ENCODE assay signal across 26 cellular contexts in genomic region chr17:32656851-32657250, GRCh38.
"Had no signal": no experiment of that assay in that cellular context is flagged by ENCODE, and none has a peak within 500 bp of the region (broad histone marks: within the 10 kb centered on the region; RNA-seq: fewer than 3 reads in every experiment).

No MANE protein-coding gene starts in this region.

- H3K9me3 ChIP-seq: adrenal gland, body of pancreas, breast epithelium, colonic mucosa had no signal

- H3K36me3 ChIP-seq: breast epithelium had no signal

- H3K27ac ChIP-seq: adrenal gland, body of pancreas, breast epithelium, cardiac muscle cell, colonic mucosa had no signal

- H3K4me3 ChIP-seq: adrenal gland, body of pancreas, breast epithelium, cardiac muscle cell, colonic mucosa had no signal

- DNase-seq: activated CD4-positive, alpha-beta memory T cell treated with anti-CD3 and anti-CD28 coated beads for 36 hours; activated CD4-positive, alpha-beta T cell treated with anti-CD3 and anti-CD28 coated beads for 36 hours; activated CD4-positive, alpha-beta T cell treated with anti-CD3 and anti-CD28 coated beads, Interleukin-2, amount 10 ng/mL, durations not matched to agents 24 days and 14 days; activated CD4-positive, CD25-positive, alpha-beta regulatory T cell; activated CD4-positive, CD25-positive, alpha-beta regulatory T cell treated with anti-CD3 and anti-CD28 coated beads, Interleukin-2, amount 50 U/mL, for 72 hours; activated CD8-positive, alpha-beta memory T cell treated with anti-CD3 and anti-CD28 coated beads, Interleukin-2, amount 10 ng/mL, durations not matched to agents 7 days and 5 days; activated CD8-positive, alpha-beta memory T cell treated with anti-CD3 and anti-CD28 coated beads, Interleukin-2, amount 50 U/mL, for 4 hours; activated CD8-positive, alpha-beta T cell treated with anti-CD3 and anti-CD28 coated beads, Interleukin-2, amount 10 ng/mL, durations not matched to agents 7 days and 5 days; activated effector memory CD4-positive, alpha-beta T cell treated with anti-CD3 and anti-CD28 coated beads, Interleukin-2, amount 50 U/mL, for 16 hours; activated naive CD4-positive, alpha-beta T cell treated with anti-CD3 and anti-CD28 coated beads for 36 hours; activated naive CD8-positive, alpha-beta T cell treated with anti-CD3 and anti-CD28 coated beads for 36 hours; activated naive CD8-positive, alpha-beta T cell treated with anti-CD3 and anti-CD28 coated beads, Interleukin-2, amount 50 U/mL, for 24 hours; activated T-cell treated with anti-CD3 and anti-CD28 coated beads, Interleukin-2, amount 50 U/mL, for 1 hour; activated T-cell treated with anti-CD3 and anti-CD28 coated beads, Interleukin-2, amount 50 U/mL, for 48 hours; adrenal gland; amygdala; aorta; body of pancreas; central memory CD4-positive, alpha-beta T cell; cerebellar nuclear complex; colonic mucosa; effector memory CD4-positive, alpha-beta T cell; endodermal cell; foreskin fibroblast had no signal

- H3K4me1 ChIP-seq: breast epithelium, colonic mucosa had no signal

- H3K27me3 ChIP-seq: adrenal gland, body of pancreas, breast epithelium, cardiac muscle cell, colonic mucosa had no signal
